Comparison of ENCODE assay signal across 20 cellular contexts in genomic region chr6:24016857-24017256, GRCh38.
A peak's percentile ranks its signal among the peaks of the same experiment; 100 is the strongest.
DNase-seq lines count a peak whose midpoint lies in the region; ATAC-seq and TF ChIP-seq lines count a peak whose summit lies in the region.
"Had no signal": no experiment of that assay in that cellular context is flagged by ENCODE, and none has a peak within 500 bp of the region (broad histone marks: within the 10 kb centered on the region; RNA-seq: fewer than 3 reads in every experiment).

No MANE protein-coding gene starts in this region.

- no peaks in the 10 kb centered on the region for H3K36me3 ChIP-seq in neural cell (ENCODE audit: insufficient read depth, low read length)
- H3K36me3 ChIP-seq: BLaER1 had no signal

- no peaks in the 10 kb centered on the region for H3K9me2 ChIP-seq in neural cell (ENCODE audit: insufficient read depth, low read length)

- H3K4me2 ChIP-seq in neural cell (ENCODE audit: low read length) = no peak overlapping the region
- H3K4me2 ChIP-seq: BLaER1 had no signal

- DNase-seq in DMS79 (lab: John Stamatoyannopoulos, UW) (peak; percentile 8), DMS79 treated with DMSO at 0.1 percent for 48 hours (lab: John Stamatoyannopoulos, UW) (no peak), NCI-H2227 treated with DMSO at 0.1 percent for 48 hours (lab: John Stamatoyannopoulos, UW) (peak; percentile 52), WTC11 (ENCODE audit: low spot score) (no peak)
- DNase-seq: Caco-2; CD4-positive, CD25-positive, alpha-beta regulatory T cell; CD8-positive, alpha-beta T cell; DMS153; GF-D8; GOT3; H7; HCEC 1CT had no signal

- H4K20me1 ChIP-seq in neural cell (ENCODE audit: insufficient read depth) = no peaks in the 10 kb centered on the region
- H4K20me1 ChIP-seq: BLaER1 had no signal

- TF ChIP-seq EP300 in neural cell (conservative IDR thresholded peaks at IDR 0.05; ENCODE audit: poor library complexity, severe bottlenecking) = no peak

- ATAC-seq in WTC11 = no peak
- ATAC-seq in GM18520 (IDR thresholded peaks at IDR 0.05; ENCODE audit: unreplicated experiment) = no peak
- ATAC-seq in GM18909 (IDR thresholded peaks at IDR 0.05; ENCODE audit: poor library complexity, unreplicated experiment) = no peak
- ATAC-seq in GM19452 (IDR thresholded peaks at IDR 0.05; ENCODE audit: unreplicated experiment) = no peak
- ATAC-seq: CD8-positive, alpha-beta T cell had no signal

- H3K4me3 Mint-ChIP-seq in WTC11 = no peak overlapping the region
- H3K4me3 Mint-ChIP-seq: B cell; CD4-positive, CD25-positive, alpha-beta regulatory T cell; CD8-positive, alpha-beta T cell had no signal

- H3K27ac Mint-ChIP-seq in WTC11 = peak overlapping the region; percentile 23; the same call in 1 of the 2 replicates
- H3K27ac Mint-ChIP-seq: B cell; CD4-positive, CD25-positive, alpha-beta regulatory T cell; CD8-positive, alpha-beta T cell had no signal

- TF ChIP-seq CTCF in WTC11 (IDR thresholded peaks at IDR 0.05) = no peak
- no peak for TF ChIP-seq CTCF in neural cell (IDR thresholded peaks at IDR 0.05; ENCODE audit: poor library complexity, severe bottlenecking)

- peak overlapping the region; percentile 51 for H3K27ac ChIP-seq in neural cell (ENCODE audit: low read length)
- H3K27ac ChIP-seq: 22Rv1, BLaER1, C4-2B had no signal

- no peaks in the 10 kb centered on the region for H3F3A ChIP-seq in neural cell (ENCODE audit: insufficient read depth, low read length, poor library complexity, severe bottlenecking)

- H2AFZ ChIP-seq in neural cell (ENCODE audit: low read depth, low read length) = no peak overlapping the region

- CTCF ChIA-PET in WTC11 (lab: Charles Lee) = no interaction called here

- TF ChIP-seq RAD21 in neural cell (conservative IDR thresholded peaks at IDR 0.05) = no peak

- H3K27me3 Mint-ChIP-seq in WTC11 (ENCODE audit: low read depth) = no peaks in the 10 kb centered on the region
- H3K27me3 Mint-ChIP-seq: B cell; CD4-positive, CD25-positive, alpha-beta regulatory T cell had no signal

- H3K9me3 Mint-ChIP-seq in WTC11 = peaks cover 39% of the 10 kb centered on the region

- H3K4me1 Mint-ChIP-seq in WTC11 = no peaks in the 10 kb centered on the region
- H3K4me1 Mint-ChIP-seq: B cell; CD4-positive, CD25-positive, alpha-beta regulatory T cell had no signal

- H3K27me3 ChIP-seq in neural cell (ENCODE audit: insufficient read depth, low read depth, low read length) = no peaks in the 10 kb centered on the region
- H3K27me3 ChIP-seq: BLaER1 had no signal

- H3K79me2 ChIP-seq in neural cell (replicated peaks; ENCODE audit: insufficient read depth, low read length) = no peaks in the 10 kb centered on the region

- H3K36me3 Mint-ChIP-seq in WTC11 = peaks cover 13% of the 10 kb centered on the region; the same call in 1 of the 2 replicates
- H3K36me3 Mint-ChIP-seq: CD4-positive, CD25-positive, alpha-beta regulatory T cell; CD8-positive, alpha-beta T cell had no signal

- H3K9me3 ChIP-seq in neural cell (ENCODE audit: low read length) = no peaks in the 10 kb centered on the region
- H3K9me3 ChIP-seq: BLaER1, Caco-2 had no signal

- H3K4me3 ChIP-seq in neural cell (ENCODE audit: low read length) = no peak overlapping the region
- H3K4me3 ChIP-seq: BLaER1 had no signal

- no peak overlapping the region for H3K9ac ChIP-seq in neural cell (ENCODE audit: low read length)
- H3K9ac ChIP-seq: BLaER1 had no signal

- POLR2A ChIA-PET in WTC11 (lab: Charles Lee) = no interaction called here

TF ChIP-seq in WTC11, 78 proteins besides CTCF, POLR2A, EP300 and RAD21 (continues in another document):
- TF ChIP-seq CBFB (CRISPR knock-in tag; IDR thresholded peaks at IDR 0.05; ENCODE audit: low read depth) (no peak), ZNF232 (CRISPR knock-in tag; IDR thresholded peaks at IDR 0.05) (no peak), ZNF532 (CRISPR knock-in tag; IDR thresholded peaks at IDR 0.05; ENCODE audit: borderline replicate concordance) (no peak), ZNF317 (CRISPR knock-in tag; IDR thresholded peaks at IDR 0.05; ENCODE audit: borderline replicate concordance, low read depth) (no peak), PREB (CRISPR knock-in tag; IDR thresholded peaks at IDR 0.05; ENCODE audit: borderline replicate concordance) (no peak)

TF ChIP-seq in neural cell, 6 proteins besides CTCF, POLR2A, EP300 and RAD21:
- TF ChIP-seq MXI1 (conservative IDR thresholded peaks at IDR 0.05; ENCODE audit: poor library complexity, severe bottlenecking) (no peak), SMC3 (conservative IDR thresholded peaks at IDR 0.05; ENCODE audit: poor library complexity) (no peak), REST (IDR thresholded peaks at IDR 0.05; ENCODE audit: borderline replicate concordance) (no peak), POLR2AphosphoS5 (IDR thresholded peaks at IDR 0.05) (no peak), EZH2 (IDR thresholded peaks at IDR 0.05; ENCODE audit: borderline replicate concordance, insufficient read depth, low read length, poor library complexity, severe bottlenecking) (no peak), TAF1 (IDR thresholded peaks at IDR 0.05; ENCODE audit: low read depth) (no peak)

Comparison
In these comparisons a context has a peak if more than half of its experiments do, and no peak if none do; other contexts are left out.
1. DNase-seq: peak in DMS79 (single experiment) and NCI-H2227 treated with DMSO at 0.1 percent for 48 hours (single experiment); none in DMS79 treated with DMSO at 0.1 percent for 48 hours (single experiment) and WTC11 (single experiment).